29 cellular contexts compared by ENCODE assay signal in genomic region chr10:76286536-76286935, GRCh38.
DNase-seq lines count a peak whose midpoint lies in the region; ATAC-seq and TF ChIP-seq lines count a peak whose summit lies in the region.
"Had no signal": no experiment of that assay in that cellular context is flagged by ENCODE, and none has a peak within 500 bp of the region (broad histone marks: within the 10 kb centered on the region; RNA-seq: fewer than 3 reads in every experiment).

No MANE protein-coding gene starts in this region.

- H3K27ac ChIP-seq in IMR-90 (ENCODE audit: insufficient read depth, low read length) = no peak overlapping the region
- no peak overlapping the region for H3K27ac ChIP-seq in fibroblast of lung (ENCODE audit: insufficient read depth, low read length)
- H3K27ac ChIP-seq: SJCRH30 had no signal

- no peaks in the 10 kb centered on the region for H3K79me2 ChIP-seq in fibroblast of lung (ENCODE audit: control insufficient read depth, insufficient read depth, low read length)

- WGBS in IMR-90 (ENCODE audit: extremely low coverage in 2 of 2, insufficient read length in 1 of 2), 2 experiments = no CpG with 5 or more reads among the region's 1 CpG

- H2AFZ ChIP-seq in IMR-90 (replicated peaks; ENCODE audit: low read length, poor library complexity) (no peak overlapping the region), fibroblast of lung (ENCODE audit: low read length) (no peak overlapping the region)

- CTCF ChIA-PET in IMR-90 (lab: Yijun Ruan, JAX) = no interaction called here

- H2AK9ac ChIP-seq in IMR-90 (replicated peaks; ENCODE audit: low read depth, low read length, poor library complexity) = no peak overlapping the region

- BruUV-seq in IMR-90 (replicated peaks; lab: Mats Ljungman, UMichigan) = no TSS peak

- peak overlapping the region; percentile 87 for H2BK20ac ChIP-seq in IMR-90 (ENCODE audit: low read depth, low read length)

- H3K4me1 Mint-ChIP-seq in nephron = peaks cover 49% of the 10 kb centered on the region
- no peaks in the 10 kb centered on the region for H3K4me1 Mint-ChIP-seq in activated T-helper 1 cell treated with anti-CD3 and anti-CD28 coated beads, Interleukin-12 subunit alpha, Interleukin-12 subunit beta, Interleukin-2, Interleukin-4 antibody, amounts not matched to agents 30 ng/mL and 10 ng/mL and 1 ng/mL, durations not matched to agents 14 hours and 24 hours and 36 hours (ENCODE audit: low read depth)
- H3K4me1 Mint-ChIP-seq: CD4-positive, alpha-beta memory T cell had no signal

- H3K9ac ChIP-seq in IMR-90 (ENCODE audit: low read depth, low read length) = no peak overlapping the region
- H3K9ac ChIP-seq in fibroblast of lung (ENCODE audit: insufficient read depth, low read length) = no peak overlapping the region

- H3K4me2 ChIP-seq in IMR-90 (ENCODE audit: low read depth, low read length) (no peak overlapping the region), fibroblast of lung (ENCODE audit: extremely low read depth, insufficient read depth, low read length) (no peak overlapping the region)

- peak overlapping the region in 1 of 2 experiments; percentile 51; a peak in 3 of 4 replicates for H4K8ac ChIP-seq in IMR-90 (ENCODE audit: low read depth in 2 of 2, low read length in 2 of 2)

- peak overlapping the region; percentile 68; the same call in 1 of the 2 replicates for H3K14ac ChIP-seq in IMR-90 (replicated peaks; ENCODE audit: low read depth, low read length)

- in situ Hi-C loops in IMR-90 (cut with MboI; ENCODE audit: low sequenced_read_pairs) = no loop called here

- peaks cover 4% of the 10 kb centered on the region for H3K27me3 Mint-ChIP-seq in nephron (ENCODE audit: low read depth)
- no peaks in the 10 kb centered on the region for H3K27me3 Mint-ChIP-seq in activated T-helper 1 cell treated with anti-CD3 and anti-CD28 coated beads, Interleukin-12 subunit alpha, Interleukin-12 subunit beta, Interleukin-2, Interleukin-4 antibody, amounts not matched to agents 30 ng/mL and 10 ng/mL and 1 ng/mL, durations not matched to agents 14 hours and 24 hours and 36 hours (ENCODE audit: insufficient read depth)
- H3K27me3 Mint-ChIP-seq: CD4-positive, alpha-beta memory T cell had no signal

- peaks cover 13% of the 10 kb centered on the region for H3K4me1 ChIP-seq in IMR-90 (ENCODE audit: control insufficient read depth, insufficient read depth, low read length)
- H3K4me1 ChIP-seq in fibroblast of lung (ENCODE audit: control insufficient read depth, extremely low read depth, insufficient read depth, low read length) = peaks cover 4% of the 10 kb centered on the region
- H3K4me1 ChIP-seq: SJCRH30 had no signal

- H3K4me3 ChIP-seq in AG10803 (ENCODE audit: low read length) = no peak overlapping the region
- H3K4me3 ChIP-seq in IMR-90 (ENCODE audit: insufficient read depth, low read depth, low read length) = no peak overlapping the region
- H3K4me3 ChIP-seq in fibroblast of lung (replicated peaks in 1 of 4; ENCODE audit: control extremely low read depth in 1 of 4, insufficient read depth in 1 of 4, low read depth in 3 of 4, low read length in 4 of 4) = no peak overlapping the region
- H3K4me3 ChIP-seq: GM12878, K562, SJCRH30 had no signal

- H3K9me3 Mint-ChIP-seq in nephron = peaks cover 13% of the 10 kb centered on the region
- H3K9me3 Mint-ChIP-seq in activated T-helper 1 cell treated with anti-CD3 and anti-CD28 coated beads, Interleukin-12 subunit alpha, Interleukin-12 subunit beta, Interleukin-2, Interleukin-4 antibody, amounts not matched to agents 30 ng/mL and 10 ng/mL and 1 ng/mL, durations not matched to agents 14 hours and 24 hours and 36 hours = no peaks in the 10 kb centered on the region

- peak overlapping the region; percentile 85 for H3K18ac ChIP-seq in IMR-90 (ENCODE audit: low read depth, low read length)

- intact Hi-C loops in IMR-90 (cut with micrococcal nuclease) = no loop called here
- intact Hi-C loops in activated T-helper 1 cell treated with anti-CD3 and anti-CD28 coated beads, Interleukin-12 subunit alpha, Interleukin-12 subunit beta, Interleukin-2, Interleukin-4 antibody, amounts not matched to agents 30 ng/mL and 10 ng/mL and 1 ng/mL, durations not matched to agents 14 hours and 24 hours and 36 hours (cut with micrococcal nuclease) = no loop called here

- H3K27me3 ChIP-seq in IMR-90 (ENCODE audit: control insufficient read depth, insufficient read depth, low read length) (no peaks in the 10 kb centered on the region), fibroblast of lung (ENCODE audit: control insufficient read depth, insufficient read depth, low read length) (no peaks in the 10 kb centered on the region)
- H3K27me3 ChIP-seq: SJCRH30 had no signal

- H3K4me3 Mint-ChIP-seq in nephron = no peak overlapping the region
- no peak overlapping the region for H3K4me3 Mint-ChIP-seq in activated T-helper 1 cell treated with anti-CD3 and anti-CD28 coated beads, Interleukin-12 subunit alpha, Interleukin-12 subunit beta, Interleukin-2, Interleukin-4 antibody, amounts not matched to agents 30 ng/mL and 10 ng/mL and 1 ng/mL, durations not matched to agents 14 hours and 24 hours and 36 hours
- H3K4me3 Mint-ChIP-seq: CD4-positive, alpha-beta memory T cell had no signal

- peaks cover 12% of the 10 kb centered on the region for H3K36me3 Mint-ChIP-seq in nephron (ENCODE audit: low read depth)
- no peaks in the 10 kb centered on the region for H3K36me3 Mint-ChIP-seq in activated T-helper 1 cell treated with anti-CD3 and anti-CD28 coated beads, Interleukin-12 subunit alpha, Interleukin-12 subunit beta, Interleukin-2, Interleukin-4 antibody, amounts not matched to agents 30 ng/mL and 10 ng/mL and 1 ng/mL, durations not matched to agents 14 hours and 24 hours and 36 hours (ENCODE audit: low read depth)
- H3K36me3 Mint-ChIP-seq: CD4-positive, alpha-beta memory T cell had no signal

- TF ChIP-seq POLR2A in IMR-90 (IDR thresholded peaks at IDR 0.05; ENCODE audit: low read depth, low read length) = no peak

- ATAC-seq in IMR-90 (ENCODE audit: low read depth) = no peak
- ATAC-seq: GM12878, HCT116, HepG2, K562, PC-3, SK-N-SH treated with all-trans-retinoic acid at 6 μM for 48 hours had no signal

- TF ChIP-seq CTCF in AG10803 (conservative IDR thresholded peaks at IDR 0.05; ENCODE audit: low read length) (no peak), IMR-90 (conservative IDR thresholded peaks at IDR 0.05; ENCODE audit: low read depth, low read length) (no peak), fibroblast of lung (conservative IDR thresholded peaks at IDR 0.05 in 1 of 2, IDR thresholded peaks at IDR 0.05 in 1 of 2; ENCODE audit: low read depth in 1 of 2, low read length in 2 of 2) (no peak), nephron (IDR thresholded peaks at IDR 0.05; ENCODE audit: unreplicated experiment in 3 of 3) (no peak)

- H2BK15ac ChIP-seq in IMR-90 (ENCODE audit: low read depth, low read length) = 0 out of 3 replicates have a peak overlapping the region, but pooled peaks have one; percentile 70

- DNase-seq in AG10803 (ENCODE audit: low read depth) (peak; percentile 54), IMR-90 (peak; percentile 13), fibroblast of lung (ENCODE audit: low read depth in 2 of 2) (peak; percentile 21 to 42), hepatic stellate cell (ENCODE audit: low spot score) (no peak), NCI-H2171 treated with DMSO at 0.1 percent for 48 hours (lab: John Stamatoyannopoulos, UW) (no peak), NCI-H2029 treated with DMSO at 0.1 percent for 48 hours (lab: John Stamatoyannopoulos, UW) (no peak)
- DNase-seq in activated T-helper 1 cell treated with anti-CD3 and anti-CD28 coated beads, Interleukin-12 subunit alpha, Interleukin-12 subunit beta, Interleukin-2, Interleukin-4 antibody, amounts not matched to agents 30 ng/mL and 10 ng/mL and 1 ng/mL, durations not matched to agents 14 hours and 24 hours and 36 hours (ENCODE audit: low spot score) = no peak
- DNase-seq: 8988T; C1 segment of cervical spinal cord; CD4-positive, alpha-beta memory T cell; COR-L47; DMS53; EL; GDM1; Kasumi-1; NCI-H1092 treated with DMSO at 0.1 percent for 48 hours; NCI-H1436; NCI-H187; NCI-H446; NCI-H524 treated with DMSO at 0.1 percent for 48 hours; NCI-H774; PC-3; SJCRH30 had no signal

- dilution Hi-C loops in IMR-90 (cut with HindIII; ENCODE audit: low sequenced_read_pairs, unreplicated experiment) = no loop called here

- H3K23ac ChIP-seq in IMR-90 (ENCODE audit: low read depth, low read length) = no peak overlapping the region

- H3K56ac ChIP-seq in IMR-90 (ENCODE audit: extremely low read depth, insufficient read depth, low read length) = no peak overlapping the region

- TF ChIP-seq RAD21 in IMR-90 (IDR thresholded peaks at IDR 0.05; ENCODE audit: low read length) = no peak

- H2BK120ac ChIP-seq in IMR-90 (ENCODE audit: low read depth, low read length) = peak overlapping the region; percentile 68

- H3K27ac Mint-ChIP-seq in nephron = peak overlapping the region in 2 of 3 experiments; percentile 36 to 72
- no peak overlapping the region for H3K27ac Mint-ChIP-seq in activated T-helper 1 cell treated with anti-CD3 and anti-CD28 coated beads, Interleukin-12 subunit alpha, Interleukin-12 subunit beta, Interleukin-2, Interleukin-4 antibody, amounts not matched to agents 30 ng/mL and 10 ng/mL and 1 ng/mL, durations not matched to agents 14 hours and 24 hours and 36 hours
- H3K27ac Mint-ChIP-seq: CD4-positive, alpha-beta memory T cell had no signal

- H4K20me1 ChIP-seq in IMR-90 (ENCODE audit: insufficient read depth, low read length) (no peaks in the 10 kb centered on the region), fibroblast of lung (ENCODE audit: control insufficient read depth, extremely low read depth, insufficient read depth, low read length) (no peaks in the 10 kb centered on the region)

- peak overlapping the region; percentile 11; the same call in 1 of the 2 replicates for H3K4ac ChIP-seq in IMR-90 (ENCODE audit: low read depth, low read length)

- H3K9me3 ChIP-seq in IMR-90 (ENCODE audit: control insufficient read depth, insufficient read depth, low read length) (no peaks in the 10 kb centered on the region), fibroblast of lung (ENCODE audit: control insufficient read depth, insufficient read depth, low read depth, low read length) (no peaks in the 10 kb centered on the region)
- H3K9me3 ChIP-seq: SJCRH30 had no signal

- H2BK5ac ChIP-seq in IMR-90 (ENCODE audit: low read depth, low read length, poor library complexity, severe bottlenecking) = peak overlapping the region; percentile 10

- H3K36me3 ChIP-seq in IMR-90 (ENCODE audit: control insufficient read depth, insufficient read depth, low read length) = no peaks in the 10 kb centered on the region
- H3K36me3 ChIP-seq in fibroblast of lung (ENCODE audit: control insufficient read depth, insufficient read depth, low read length) = no peaks in the 10 kb centered on the region
- H3K36me3 ChIP-seq: SJCRH30 had no signal

- no peaks in the 10 kb centered on the region for H3K79me1 ChIP-seq in IMR-90 (ENCODE audit: low read depth in 1 of 2, low read length in 2 of 2)

- POLR2A ChIA-PET in IMR-90 (lab: Charles Lee; ENCODE audit: unreplicated experiment) = no interaction called here

- H4K91ac ChIP-seq in IMR-90 (ENCODE audit: insufficient read depth, low read depth, low read length) = peak overlapping the region; percentile 53; the same call in 1 of the 2 replicates

- peak overlapping the region; percentile 74 for H2AK5ac ChIP-seq in IMR-90 (ENCODE audit: low read depth, low read length)

- peak overlapping the region; percentile 94 for H4K5ac ChIP-seq in IMR-90 (ENCODE audit: low read depth, low read length)

- no peaks in the 10 kb centered on the region for H3K9me1 ChIP-seq in IMR-90 (ENCODE audit: insufficient read depth, low read length)

Comparison
In these comparisons a context has a peak if more than half of its experiments do, and no peak if none do; other contexts are left out.
1. DNase-seq: peak in AG10803 (single experiment), IMR-90 (single experiment) and fibroblast of lung (2 of 2); none in hepatic stellate cell (single experiment), activated T-helper 1 cell treated with anti-CD3 and anti-CD28 coated beads, Interleukin-12 subunit alpha, Interleukin-12 subunit beta, Interleukin-2, Interleukin-4 antibody, amounts not matched to agents 30 ng/mL and 10 ng/mL and 1 ng/mL, durations not matched to agents 14 hours and 24 hours and 36 hours (single experiment), NCI-H2171 treated with DMSO at 0.1 percent for 48 hours (single experiment) and NCI-H2029 treated with DMSO at 0.1 percent for 48 hours (single experiment).